33 cellular contexts compared by ENCODE assay signal in genomic region chr4:65868096-65868824, GRCh38.
"Had no signal": no experiment of that assay in that cellular context is flagged by ENCODE, and none has a peak within 500 bp of the region (broad histone marks: within the 10 kb centered on the region; RNA-seq: fewer than 3 reads in every experiment).

No MANE protein-coding gene starts in this region.

- H3K36me3 ChIP-seq: ascending aorta, esophagus muscularis mucosa, gastrocnemius medialis, heart left ventricle had no signal

- ATAC-seq: activated CD4-positive, alpha-beta T cell treated with anti-CD3 and anti-CD28 coated beads for 36 hours; activated naive CD4-positive, alpha-beta T cell treated with anti-CD3 and anti-CD28 coated beads, Interleukin-2, amount 50 U/mL, for 72 hours; activated T-cell treated with anti-CD3 and anti-CD28 coated beads, Interleukin-2, amount 50 U/mL, for 72 hours; foreskin keratinocyte; gastrocnemius medialis; heart left ventricle; T-helper 17 cell had no signal

- H3K27ac Mint-ChIP-seq: activated CD4-positive, alpha-beta memory T cell treated with anti-CD3 and anti-CD28 coated beads, Interleukin-2, amount 10 ng/mL, durations not matched to agents 7 days and 5 days; activated CD4-positive, alpha-beta T cell treated with anti-CD3 and anti-CD28 coated beads for 36 hours; activated CD4-positive, alpha-beta T cell treated with anti-CD3 and anti-CD28 coated beads, Interleukin-2, amount 10 ng/mL, durations not matched to agents 24 days and 14 days; activated naive CD4-positive, alpha-beta T cell treated with anti-CD3 and anti-CD28 coated beads, Interleukin-2, amount 10 ng/mL, durations not matched to agents 7 days and 5 days; activated naive CD4-positive, alpha-beta T cell treated with anti-CD3 and anti-CD28 coated beads, Interleukin-2, amount 50 U/mL, for 72 hours; activated naive CD8-positive, alpha-beta T cell treated with anti-CD3 and anti-CD28 coated beads, Interleukin-2, amount 10 ng/mL, durations not matched to agents 7 days and 5 days; activated T-cell treated with anti-CD3 and anti-CD28 coated beads, Interleukin-2, amount 50 U/mL, for 24 hours; activated T-cell treated with anti-CD3 and anti-CD28 coated beads, Interleukin-2, amount 50 U/mL, for 72 hours; brain; dendritic cell treated with granulocyte-macrophage colony-stimulating factor and Interleukin-4, amounts not matched to agents 40 ng/mL and 50 ng/mL, for 4 days; endodermal cell; T-helper 17 cell; T-helper 2 cell treated with Interferon-gamma antibody and Interleukin-4, amounts not matched to agents 5 μg/mL and 100 μg/mL, for 36 hours had no signal

- H3K4me3 ChIP-seq: ascending aorta, coronary artery, dorsolateral prefrontal cortex, esophagus muscularis mucosa, gastrocnemius medialis, heart left ventricle had no signal

- H3K36me3 Mint-ChIP-seq: activated naive CD4-positive, alpha-beta T cell treated with anti-CD3 and anti-CD28 coated beads, Interleukin-2, amount 10 ng/mL, durations not matched to agents 7 days and 5 days; activated naive CD4-positive, alpha-beta T cell treated with anti-CD3 and anti-CD28 coated beads, Interleukin-2, amount 50 U/mL, for 72 hours; activated naive CD8-positive, alpha-beta T cell treated with anti-CD3 and anti-CD28 coated beads, Interleukin-2, amount 10 ng/mL, durations not matched to agents 7 days and 5 days; brain had no signal

- DNase-seq: activated CD4-positive, alpha-beta memory T cell treated with anti-CD3 and anti-CD28 coated beads, Interleukin-2, amount 10 ng/mL, durations not matched to agents 7 days and 5 days; activated CD4-positive, alpha-beta T cell treated with anti-CD3 and anti-CD28 coated beads for 36 hours; activated CD4-positive, alpha-beta T cell treated with anti-CD3 and anti-CD28 coated beads, Interleukin-2, amount 10 ng/mL, durations not matched to agents 24 days and 14 days; activated CD4-positive, alpha-beta T cell treated with anti-CD3 and anti-CD28 coated beads, Interleukin-2, amount 50 U/mL, for 4 hours; activated CD4-positive, CD25-positive, alpha-beta regulatory T cell; activated CD4-positive, CD25-positive, alpha-beta regulatory T cell treated with anti-CD3 and anti-CD28 coated beads, Interleukin-2, amount 50 U/mL, for 72 hours; activated CD8-positive, alpha-beta memory T cell treated with anti-CD3 and anti-CD28 coated beads, Interleukin-2, amount 50 U/mL, for 48 hours; activated gamma-delta T cell; activated naive CD4-positive, alpha-beta T cell; activated naive CD4-positive, alpha-beta T cell treated with anti-CD3 and anti-CD28 coated beads, Interleukin-2, amount 10 ng/mL, durations not matched to agents 7 days and 5 days; activated naive CD8-positive, alpha-beta T cell treated with anti-CD3 and anti-CD28 coated beads, Interleukin-2, amount 10 ng/mL, durations not matched to agents 7 days and 5 days; activated T-cell treated with anti-CD3 and anti-CD28 coated beads for 4 hours; activated T-cell treated with anti-CD3 and anti-CD28 coated beads, Interleukin-2, amount 50 U/mL, for 24 hours; activated T-cell treated with anti-CD3 and anti-CD28 coated beads, Interleukin-2, amount 50 U/mL, for 72 hours; dorsolateral prefrontal cortex; effector memory CD4-positive, alpha-beta T cell; endodermal cell; erythroblast; gastrocnemius medialis; glutamatergic neuron; heart left ventricle; T-helper 1 cell; T-helper 17 cell; T1000 had no signal

- H3K4me3 Mint-ChIP-seq: activated CD4-positive, alpha-beta memory T cell treated with anti-CD3 and anti-CD28 coated beads, Interleukin-2, amount 10 ng/mL, durations not matched to agents 7 days and 5 days; activated CD4-positive, alpha-beta T cell treated with anti-CD3 and anti-CD28 coated beads for 36 hours; activated CD4-positive, alpha-beta T cell treated with anti-CD3 and anti-CD28 coated beads, Interleukin-2, amount 10 ng/mL, durations not matched to agents 24 days and 14 days; activated naive CD4-positive, alpha-beta T cell treated with anti-CD3 and anti-CD28 coated beads, Interleukin-2, amount 10 ng/mL, durations not matched to agents 7 days and 5 days; activated naive CD8-positive, alpha-beta T cell treated with anti-CD3 and anti-CD28 coated beads, Interleukin-2, amount 10 ng/mL, durations not matched to agents 7 days and 5 days; activated T-cell treated with anti-CD3 and anti-CD28 coated beads, Interleukin-2, amount 50 U/mL, for 24 hours; activated T-cell treated with anti-CD3 and anti-CD28 coated beads, Interleukin-2, amount 50 U/mL, for 72 hours; brain; central memory CD8-positive, alpha-beta T cell; dendritic cell treated with granulocyte-macrophage colony-stimulating factor and Interleukin-4, amounts not matched to agents 40 ng/mL and 50 ng/mL, for 4 days; endodermal cell; T-helper 17 cell; T-helper 2 cell treated with Interferon-gamma antibody and Interleukin-4, amounts not matched to agents 5 μg/mL and 100 μg/mL, for 36 hours had no signal

- H3K27me3 ChIP-seq: ascending aorta, dorsolateral prefrontal cortex, esophagus muscularis mucosa, foreskin keratinocyte, gastrocnemius medialis, heart left ventricle had no signal

- H3K27me3 Mint-ChIP-seq: activated CD4-positive, alpha-beta memory T cell treated with anti-CD3 and anti-CD28 coated beads, Interleukin-2, amount 10 ng/mL, durations not matched to agents 7 days and 5 days; activated CD4-positive, alpha-beta T cell treated with anti-CD3 and anti-CD28 coated beads for 36 hours; activated CD4-positive, alpha-beta T cell treated with anti-CD3 and anti-CD28 coated beads, Interleukin-2, amount 10 ng/mL, durations not matched to agents 24 days and 14 days; activated naive CD4-positive, alpha-beta T cell treated with anti-CD3 and anti-CD28 coated beads, Interleukin-2, amount 10 ng/mL, durations not matched to agents 7 days and 5 days; activated naive CD8-positive, alpha-beta T cell treated with anti-CD3 and anti-CD28 coated beads, Interleukin-2, amount 10 ng/mL, durations not matched to agents 7 days and 5 days; activated T-cell treated with anti-CD3 and anti-CD28 coated beads, Interleukin-2, amount 50 U/mL, for 24 hours; brain; central memory CD8-positive, alpha-beta T cell; dendritic cell treated with granulocyte-macrophage colony-stimulating factor and Interleukin-4, amounts not matched to agents 40 ng/mL and 50 ng/mL, for 4 days; T-helper 17 cell had no signal

- H3K27ac ChIP-seq: ascending aorta, coronary artery, dorsolateral prefrontal cortex, esophagus muscularis mucosa, foreskin keratinocyte, gastrocnemius medialis, heart left ventricle had no signal

- H3K4me1 Mint-ChIP-seq: activated CD4-positive, alpha-beta memory T cell treated with anti-CD3 and anti-CD28 coated beads, Interleukin-2, amount 10 ng/mL, durations not matched to agents 7 days and 5 days; activated CD4-positive, alpha-beta T cell treated with anti-CD3 and anti-CD28 coated beads for 36 hours; activated CD4-positive, alpha-beta T cell treated with anti-CD3 and anti-CD28 coated beads, Interleukin-2, amount 10 ng/mL, durations not matched to agents 24 days and 14 days; activated naive CD4-positive, alpha-beta T cell treated with anti-CD3 and anti-CD28 coated beads, Interleukin-2, amount 10 ng/mL, durations not matched to agents 7 days and 5 days; activated naive CD8-positive, alpha-beta T cell treated with anti-CD3 and anti-CD28 coated beads, Interleukin-2, amount 10 ng/mL, durations not matched to agents 7 days and 5 days; brain; central memory CD8-positive, alpha-beta T cell; endodermal cell; T-helper 17 cell had no signal

- H3K4me1 ChIP-seq: ascending aorta, esophagus muscularis mucosa, foreskin keratinocyte, gastrocnemius medialis, heart left ventricle had no signal

- H3K9me3 Mint-ChIP-seq: activated naive CD4-positive, alpha-beta T cell treated with anti-CD3 and anti-CD28 coated beads, Interleukin-2, amount 10 ng/mL, durations not matched to agents 7 days and 5 days; activated naive CD8-positive, alpha-beta T cell treated with anti-CD3 and anti-CD28 coated beads, Interleukin-2, amount 10 ng/mL, durations not matched to agents 7 days and 5 days; brain; dendritic cell treated with granulocyte-macrophage colony-stimulating factor and Interleukin-4, amounts not matched to agents 40 ng/mL and 50 ng/mL, for 4 days; endodermal cell had no signal

- H3K9me3 ChIP-seq: ascending aorta, esophagus muscularis mucosa, gastrocnemius medialis, heart left ventricle had no signal
